ENCODE assay signal across 8 cellular contexts in the genomic region with DNA sequence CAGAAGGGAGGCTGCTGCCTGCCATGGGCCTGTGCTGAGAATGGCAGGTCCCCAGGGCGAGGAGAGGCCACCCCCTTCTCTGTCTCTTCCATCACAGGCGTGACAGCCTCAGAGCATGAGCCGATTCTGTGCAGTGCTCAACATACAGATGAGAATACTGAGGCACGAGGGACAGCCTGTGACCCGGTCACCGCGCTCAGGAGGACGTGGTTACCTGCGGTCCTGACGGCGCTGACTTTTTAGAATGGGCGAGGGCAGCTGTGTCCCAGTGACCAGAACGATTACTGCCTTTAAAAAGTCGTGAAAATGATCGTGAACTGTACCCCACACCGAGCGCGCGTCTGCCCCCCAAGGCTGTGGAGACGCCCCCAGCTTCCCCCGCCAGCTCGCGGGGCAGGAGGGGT. TPM values are rescaled to one million over a fixed set of nuclear protein-coding genes. Genes with fewer than 3 reads are reported as not detected.
A peak's percentile ranks its signal among the peaks of the same experiment; 100 is the strongest.
DNase-seq lines count a peak whose midpoint lies in the region; ATAC-seq and TF ChIP-seq lines count a peak whose summit lies in the region.
"Not testable (repeated sequence)": the region's sequence is repeated elsewhere in the genome, so short reads cannot be mapped to it uniquely, and the experiment has no call there.

No MANE protein-coding gene starts in this region.

- not testable (repeated sequence) for H3K9me3 Mint-ChIP-seq in CD4-positive, CD25-positive, alpha-beta regulatory T cell; chondrocyte (ENCODE audit: low read depth); neural crest cell

- not testable (repeated sequence) for H3K36me3 ChIP-seq in CD4-positive, CD25-positive, alpha-beta regulatory T cell (ENCODE audit: control insufficient read depth, insufficient read depth, low read length); SJSA1; iPS DF 6.9 (ENCODE audit: control insufficient read depth, insufficient read depth, low read length)

- peak overlapping the region; percentile 53 to 94 (median 91) for H3K27ac Mint-ChIP-seq in CD4-positive, CD25-positive, alpha-beta regulatory T cell
- H3K27ac Mint-ChIP-seq in chondrocyte (ENCODE audit: unreplicated experiment) (peak overlapping the region; percentile 86), neural crest cell (ENCODE audit: unreplicated experiment) (peak overlapping the region; percentile 86)

- H3K4me1 Mint-ChIP-seq in CD4-positive, CD25-positive, alpha-beta regulatory T cell = peaks cover 6 to 24% (median 15%) of the 10 kb centered on the region in 4 donors
- H3K4me1 Mint-ChIP-seq in chondrocyte (ENCODE audit: low read depth) (peaks cover 20% of the 10 kb centered on the region), neural crest cell (peaks cover 17% of the 10 kb centered on the region)

- not testable (repeated sequence) for TF ChIP-seq CTCF in chondrocyte (IDR thresholded peaks at IDR 0.05); neural crest cell (conservative IDR thresholded peaks at IDR 0.05)

- not testable (repeated sequence) for ATAC-seq in CD4-positive, CD25-positive, alpha-beta regulatory T cell (ENCODE audit: low read depth in 2 of 2)

- peak overlapping the region; percentile 91 to 98 (median 94) for H3K4me3 Mint-ChIP-seq in CD4-positive, CD25-positive, alpha-beta regulatory T cell
- H3K4me3 Mint-ChIP-seq in chondrocyte (ENCODE audit: unreplicated experiment) (peak overlapping the region; percentile 79), neural crest cell (peak overlapping the region; percentile 94)

- in situ Hi-C loops in KBM-7 (cut with MboI; ENCODE audit: low pct_unique_long_range_greater_than_20kb, low sequenced_read_pairs) = not testable (repeated sequence)

- not testable (repeated sequence) for H3K27me3 ChIP-seq in CD4-positive, CD25-positive, alpha-beta regulatory T cell (ENCODE audit: control insufficient read depth, insufficient read depth, low read length); SJSA1 (replicated peaks); iPS DF 6.9 (ENCODE audit: control insufficient read depth, insufficient read depth, low read length)

- not testable (repeated sequence) for H3K9me3 ChIP-seq in CD4-positive, CD25-positive, alpha-beta regulatory T cell (ENCODE audit: control insufficient read depth in 2 of 2, low read length in 2 of 2); SJSA1 (replicated peaks); iPS DF 6.9 (ENCODE audit: control insufficient read depth, insufficient read depth, low read length)

- not testable (repeated sequence) for H3K4me1 ChIP-seq in CD4-positive, CD25-positive, alpha-beta regulatory T cell (ENCODE audit: control insufficient read depth, insufficient read depth, low read length, poor library complexity, severe bottlenecking); SJSA1 (replicated peaks); iPS DF 6.9 (ENCODE audit: control insufficient read depth, insufficient read depth, low read length)

- not testable (repeated sequence) for H3K4me3 ChIP-seq in CD4-positive, CD25-positive, alpha-beta regulatory T cell (ENCODE audit: low read depth, low read length)
- peak overlapping the region; percentile 50 for H3K4me3 ChIP-seq in SJSA1
- peak overlapping the region; percentile 65 for H3K4me3 ChIP-seq in iPS DF 6.9 (ENCODE audit: low read length)

- H3K36me3 Mint-ChIP-seq in CD4-positive, CD25-positive, alpha-beta regulatory T cell; chondrocyte (ENCODE audit: low read depth); neural crest cell (ENCODE audit: low read depth): not testable (repeated sequence)

- H3K27me3 Mint-ChIP-seq in CD4-positive, CD25-positive, alpha-beta regulatory T cell; chondrocyte (ENCODE audit: low read depth): not testable (repeated sequence)
- H3K27me3 Mint-ChIP-seq in neural crest cell (ENCODE audit: low read depth) = peaks cover 13% of the 10 kb centered on the region

- WGBS in iPS DF 6.9 (ENCODE audit: insufficient coverage, insufficient read length) = no CpG with 5 or more reads among the region's 23 CpGs

- peak overlapping the region; percentile 88 for H3K27ac ChIP-seq in CD4-positive, CD25-positive, alpha-beta regulatory T cell (ENCODE audit: insufficient read depth, low read length, poor library complexity, severe bottlenecking)
- H3K27ac ChIP-seq in SJSA1 = peak overlapping the region; percentile 12; the same call in 1 of the 2 replicates
- H3K27ac ChIP-seq in iPS DF 6.9 (ENCODE audit: low read length) = not testable (repeated sequence)

- DNase-seq in CD4-positive, CD25-positive, alpha-beta regulatory T cell = peak; percentile 21 to 52 (median 45)
- DNase-seq in KBM-7 (peak; percentile 44), SJSA1 (ENCODE audit: low read depth in 1 of 2, low spot score in 2 of 2) (peak in 1 of 2 experiments; percentile 28), activated T-cell treated with anti-CD3 and anti-CD28 coated beads for 4 hours (peak; percentile 12), neural crest cell (ENCODE audit: low read depth, low spot score) (peak; percentile 16)
- not testable (repeated sequence) for DNase-seq in chondrocyte (ENCODE audit: low spot score); iPS DF 6.9 (ENCODE audit: low read depth, low spot score)
- DNase-seq in stimulated activated CD8-positive, alpha-beta memory T cell treated with anti-CD3 and anti-CD28 coated beads, Interleukin-4, amount 100 ng/mL, for 24 hours (ENCODE audit: low read depth) = peak; percentile 15

RNA-seq across cellular contexts. Expression of a gene that starts 0.5 kb away (rescaled TPM):
- 3.7 TPM for total RNA-seq in CD4-positive, CD25-positive, alpha-beta regulatory T cell
- polyA plus RNA-seq in CD4-positive, CD25-positive, alpha-beta regulatory T cell = 10 to 100 TPM; 11.0 to 19.6 (median 14.9) TPM
- total RNA-seq in SJSA1 (2014; rRNA removed; shearing (Covaris generic)) = 17.4 and 19.0 TPM in 2 replicates
- total RNA-seq in chondrocyte (8.7 to 11.9 TPM (median 10.7 TPM) in 3 replicates), neural crest cell (19.1 and 21.1 TPM in 2 replicates)

RNA-seq across cellular contexts. Expression of a gene that starts 25.4 kb away (rescaled TPM):
- 13.4 TPM for total RNA-seq in CD4-positive, CD25-positive, alpha-beta regulatory T cell
- 10 to 100 TPM; 27.5 to 38.8 (median 35.1) TPM for polyA plus RNA-seq in CD4-positive, CD25-positive, alpha-beta regulatory T cell
- total RNA-seq in SJSA1 (2014; rRNA removed; shearing (Covaris generic)) = 22.2 and 38.5 TPM in 2 replicates
- total RNA-seq in chondrocyte = 31.6 to 35.7 TPM (median 32.2 TPM) in 3 replicates
- 23.2 and 25.2 TPM in 2 replicates for total RNA-seq in neural crest cell

RNA-seq across cellular contexts. Expression of a gene that starts 31.3 kb away (rescaled TPM):
- not detected for total RNA-seq in CD4-positive, CD25-positive, alpha-beta regulatory T cell
- not detected for polyA plus RNA-seq in CD4-positive, CD25-positive, alpha-beta regulatory T cell
- not detected in 2 replicates for total RNA-seq in SJSA1 (2014; rRNA removed; shearing (Covaris generic))
- not detected in 3 replicates for total RNA-seq in chondrocyte
- total RNA-seq in neural crest cell = not detected in 2 replicates
